ENCODE assay signal across 22 cellular contexts in genomic region chr10:84367256-84367655, GRCh38.
"Had no signal": no experiment of that assay in that cellular context is flagged by ENCODE, and none has a peak within 500 bp of the region (broad histone marks: within the 10 kb centered on the region; RNA-seq: fewer than 3 reads in every experiment).

No MANE protein-coding gene starts in this region.

- DNase-seq: activated CD4-positive, alpha-beta memory T cell treated with anti-CD3 and anti-CD28 coated beads for 36 hours; activated CD4-positive, alpha-beta T cell treated with anti-CD3 and anti-CD28 coated beads, Interleukin-2, amount 10 ng/mL, durations not matched to agents 7 days and 5 days; activated CD4-positive, CD25-positive, alpha-beta regulatory T cell; activated CD8-positive, alpha-beta memory T cell treated with anti-CD3 and anti-CD28 coated beads for 24 hours; activated gamma-delta T cell treated with Interleukin-2 at 50 U/mL for 16 hours; activated naive CD4-positive, alpha-beta T cell treated with anti-CD3 and anti-CD28 coated beads, Interleukin-2, amount 50 U/mL, for 16 hours; activated T-cell treated with anti-CD3 and anti-CD28 coated beads, Interleukin-2, amount 50 U/mL, for 48 hours; amygdala; Karpas-422; MM.1S; NCI-H1105 treated with DMSO at 0.1 percent for 48 hours; NCI-H1436 treated with DMSO at 0.1 percent for 48 hours; NCI-H187; NCI-H2081; NCI-H510A treated with DMSO at 0.1 percent for 48 hours; NCI-H69; SIG-M5; T-helper 2 cell; T1000 had no signal

- ATAC-seq: K562 had no signal

- H3K4me3 Mint-ChIP-seq: activated CD4-positive, alpha-beta memory T cell treated with anti-CD3 and anti-CD28 coated beads for 36 hours; activated CD4-positive, alpha-beta T cell treated with anti-CD3 and anti-CD28 coated beads, Interleukin-2, amount 10 ng/mL, durations not matched to agents 7 days and 5 days; brain had no signal

- H3K4me3 ChIP-seq: K562 had no signal

- H3K27me3 Mint-ChIP-seq: activated CD4-positive, alpha-beta memory T cell treated with anti-CD3 and anti-CD28 coated beads for 36 hours; activated CD4-positive, alpha-beta T cell treated with anti-CD3 and anti-CD28 coated beads, Interleukin-2, amount 10 ng/mL, durations not matched to agents 7 days and 5 days had no signal

- H3K27ac Mint-ChIP-seq: activated CD4-positive, alpha-beta memory T cell treated with anti-CD3 and anti-CD28 coated beads for 36 hours; activated CD4-positive, alpha-beta T cell treated with anti-CD3 and anti-CD28 coated beads, Interleukin-2, amount 10 ng/mL, durations not matched to agents 7 days and 5 days; activated T-helper 2 cell treated with anti-CD3 and anti-CD28 coated beads, Interferon-gamma antibody, Interleukin-2, Interleukin-4, amounts not matched to agents 10 μg/mL and 5 μg/mL and 100 μg/mL, durations not matched to agents 14 hours and 24 hours and 36 hours had no signal

- H3K9me3 Mint-ChIP-seq: activated CD4-positive, alpha-beta memory T cell treated with anti-CD3 and anti-CD28 coated beads for 36 hours; activated CD4-positive, alpha-beta T cell treated with anti-CD3 and anti-CD28 coated beads, Interleukin-2, amount 10 ng/mL, durations not matched to agents 7 days and 5 days; activated T-helper 2 cell treated with anti-CD3 and anti-CD28 coated beads, Interferon-gamma antibody, Interleukin-2, Interleukin-4, amounts not matched to agents 10 μg/mL and 5 μg/mL and 100 μg/mL, durations not matched to agents 14 hours and 24 hours and 36 hours had no signal
